In genomic region chr3:10160925-10161324, GRCh38 we compare ENCODE assay signal across 22 cellular contexts. TPM values are rescaled to one million over a fixed set of nuclear protein-coding genes. Genes with fewer than 3 reads are reported as not detected.
"Had no signal": no experiment of that assay in that cellular context is flagged by ENCODE, and none has a peak within 500 bp of the region (broad histone marks: within the 10 kb centered on the region; RNA-seq: fewer than 3 reads in every experiment).

No MANE protein-coding gene starts in this region.

- DNase-seq: activated CD4-positive, alpha-beta T cell treated with anti-CD3 and anti-CD28 coated beads, Interleukin-2, amount 50 U/mL, for 1 hour; activated CD8-positive, alpha-beta memory T cell treated with anti-CD3 and anti-CD28 coated beads for 24 hours; activated naive CD4-positive, alpha-beta T cell; activated naive CD8-positive, alpha-beta T cell treated with anti-CD3 and anti-CD28 coated beads, Interleukin-2, amount 10 ng/mL, durations not matched to agents 7 days and 5 days; brain microvascular endothelial cell; effector CD4-positive, alpha-beta T cell; foreskin keratinocyte; glutamatergic neuron; hypothalamus; left cardiac atrium; naive B cell; retina; stimulated activated CD4-positive, alpha-beta T cell treated with anti-CD3 and anti-CD28 coated beads, Interleukin-4, amount 100 ng/mL, for 4 hours; stimulated activated CD8-positive, alpha-beta memory T cell treated with anti-CD3 and anti-CD28 coated beads, Interleukin-4, amount 100 ng/mL, for 48 hours; stimulated activated naive CD8-positive, alpha-beta T cell treated with anti-CD3 and anti-CD28 coated beads, Interleukin-15, Interleukin-2, amounts not matched to agents 100 U/mL and 50 U/mL, for 24 hours; trophoblast cell had no signal

- H3K9me3 Mint-ChIP-seq: activated naive CD8-positive, alpha-beta T cell treated with anti-CD3 and anti-CD28 coated beads, Interleukin-2, amount 10 ng/mL, durations not matched to agents 7 days and 5 days; central memory CD8-positive, alpha-beta T cell; naive B cell had no signal

- H3K4me3 ChIP-seq: coronary artery, lung had no signal

- H3K27ac ChIP-seq: brain microvascular endothelial cell, coronary artery, foreskin keratinocyte had no signal

- H3K36me3 Mint-ChIP-seq: naive B cell had no signal

- H3K4me3 Mint-ChIP-seq: activated naive CD8-positive, alpha-beta T cell treated with anti-CD3 and anti-CD28 coated beads, Interleukin-2, amount 10 ng/mL, durations not matched to agents 7 days and 5 days; central memory CD8-positive, alpha-beta T cell had no signal

- H3K36me3 ChIP-seq: brain microvascular endothelial cell had no signal

- H3K27ac Mint-ChIP-seq: activated naive CD8-positive, alpha-beta T cell treated with anti-CD3 and anti-CD28 coated beads, Interleukin-2, amount 10 ng/mL, durations not matched to agents 7 days and 5 days had no signal

- H3K27me3 ChIP-seq: brain microvascular endothelial cell, foreskin keratinocyte had no signal

- H3K27me3 Mint-ChIP-seq: central memory CD8-positive, alpha-beta T cell; naive B cell had no signal

RNA-seq across cellular contexts. Expression of gene FANCD2OS, which starts 52.9 kb away (rescaled TPM):
- total RNA-seq: activated naive CD8-positive, alpha-beta T cell treated with anti-CD3 and anti-CD28 coated beads, Interleukin-2, amount 10 ng/mL, durations not matched to agents 7 days and 5 days; endothelial cell of umbilical vein; foreskin keratinocyte; left cardiac atrium; lung; mononuclear cell; skeletal muscle tissue had no signal
- polyA plus RNA-seq: endothelial cell of umbilical vein, foreskin keratinocyte, lung had no signal
